In the genomic region with DNA sequence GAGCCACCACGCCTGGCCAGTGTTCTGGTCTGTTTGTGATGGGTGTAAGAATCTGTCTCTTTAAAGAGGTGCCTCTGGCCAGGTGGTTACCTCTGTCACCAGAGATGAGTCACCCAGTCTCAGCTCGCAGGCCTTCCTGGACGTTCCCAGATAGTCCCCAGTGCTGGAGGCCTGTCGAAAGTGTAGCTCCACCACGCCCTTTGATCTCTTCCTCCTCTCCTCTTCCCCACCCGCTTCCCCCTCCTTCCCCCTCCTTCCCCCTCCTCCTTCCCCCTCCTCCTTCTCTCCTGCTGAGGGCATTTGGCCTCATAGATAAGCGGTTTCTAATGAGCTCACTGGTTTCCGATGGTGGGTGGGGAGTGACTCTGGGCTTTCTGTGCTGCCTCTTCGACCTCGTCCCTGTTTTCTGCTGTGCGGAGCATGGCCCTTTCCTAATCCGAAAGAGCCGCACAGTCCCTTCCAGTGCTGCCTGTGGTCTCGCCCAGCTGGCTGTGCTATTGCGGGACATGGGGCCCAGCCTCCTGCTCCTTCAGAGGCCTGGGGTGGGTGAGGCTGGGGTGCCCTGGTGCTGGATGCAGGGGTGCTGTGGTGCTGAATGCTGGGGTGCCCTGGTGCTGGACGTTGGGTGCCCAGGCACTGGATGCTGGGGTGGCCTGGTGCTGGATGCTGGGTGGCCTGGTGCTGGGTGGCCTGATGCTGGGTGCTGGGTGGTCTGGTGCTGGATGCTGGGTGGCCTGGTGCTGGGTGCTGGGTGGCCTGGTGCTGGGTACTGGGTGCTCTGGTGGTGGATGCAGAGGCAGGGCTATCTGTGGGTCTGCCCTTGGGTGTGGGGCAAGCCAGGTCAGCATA, we compare ENCODE assay signal across 8 cellular contexts. TPM values are rescaled to one million over a fixed set of nuclear protein-coding genes. Genes with fewer than 3 reads are reported as not detected.
A peak's percentile ranks its signal among the peaks of the same experiment; 100 is the strongest.
DNase-seq lines count a peak whose midpoint lies in the region; ATAC-seq, FAIRE-seq and TF ChIP-seq lines count a peak whose summit lies in the region.

No MANE protein-coding gene starts in this region.

- peak; percentile 38 to 89 (median 48) for ATAC-seq in right lobe of liver
- ATAC-seq in HG03571 (IDR thresholded peaks at IDR 0.05; ENCODE audit: unreplicated experiment), result no peak

- peak overlapping the region; percentile 12 for H3K27ac Mint-ChIP-seq in astrocyte (ENCODE audit: unreplicated experiment)

- H3K9ac ChIP-seq in astrocyte (ENCODE audit: low read length), result peak overlapping the region; percentile 23

- WGBS in right lobe of liver (ENCODE audit: insufficient coverage, low coverage, low lambda C conversion rate, missing lambda C conversion rate), result 32% methylated on average over 11 of the region's 16 CpGs

- H3K36me3 Mint-ChIP-seq in astrocyte (ENCODE audit: low read depth, unreplicated experiment), result peaks cover 4% of the 10 kb centered on the region

- H3K4me3 Mint-ChIP-seq in astrocyte (ENCODE audit: unreplicated experiment), result peak overlapping the region; percentile 29

- peak; percentile 36 for DNase-seq in GM06990 (ENCODE audit: extremely low read depth, insufficient read length)
- peak; percentile 27 for DNase-seq in NCI-H146 treated with DMSO at 0.1 percent for 48 hours (lab: John Stamatoyannopoulos, UW; ENCODE audit: unreplicated experiment)
- DNase-seq in astrocyte (ENCODE audit: low read depth), result peak; percentile 33
- DNase-seq in right lobe of liver, result peak in 1 of 3 donors; percentile 63
- DNase-seq in 8988T, result no peak
- DNase-seq in effector CD4-positive, alpha-beta T cell, result no peak
- DNase-seq in vagina (ENCODE audit: extremely low spot score in 2 of 2), result no peak

- H3K36me3 ChIP-seq in GM06990 (ENCODE audit: control insufficient read depth, insufficient read depth, low read length) (peaks cover 17% of the 10 kb centered on the region), astrocyte (ENCODE audit: insufficient read depth, low read length) (no peaks in the 10 kb centered on the region), right lobe of liver (no peaks in the 10 kb centered on the region), vagina (no peaks in the 10 kb centered on the region)

- H3K79me2 ChIP-seq in astrocyte (ENCODE audit: insufficient read depth, low read length), result peaks cover 49% of the 10 kb centered on the region

- H3K27me3 ChIP-seq in GM06990 (replicated peaks; ENCODE audit: control insufficient read depth, insufficient read depth, low read length) (no peaks in the 10 kb centered on the region), astrocyte (ENCODE audit: insufficient read depth, low read length) (no peaks in the 10 kb centered on the region), right lobe of liver (no peaks in the 10 kb centered on the region), vagina (no peaks in the 10 kb centered on the region)

- H3K27ac ChIP-seq in astrocyte (ENCODE audit: low read depth, low read length) (no peak overlapping the region), right lobe of liver (no peak overlapping the region), vagina (no peak overlapping the region)

- no peaks in the 10 kb centered on the region for H3K9me3 Mint-ChIP-seq in astrocyte (ENCODE audit: unreplicated experiment)

- H3K4me2 ChIP-seq in astrocyte (ENCODE audit: low read length), result peak overlapping the region; percentile 41

- no peaks in the 10 kb centered on the region for H3K27me3 Mint-ChIP-seq in astrocyte (ENCODE audit: low read depth, unreplicated experiment)

- no peak for FAIRE-seq in astrocyte (lab: Jason Lieb, UNC)

- no peaks in the 10 kb centered on the region for H3K9me3 ChIP-seq in astrocyte (ENCODE audit: insufficient read depth, low read depth, low read length)
- no peaks in the 10 kb centered on the region for H3K9me3 ChIP-seq in right lobe of liver
- H3K9me3 ChIP-seq in vagina, result no peaks in the 10 kb centered on the region

- no peak for TF ChIP-seq POLR2A in right lobe of liver (IDR thresholded peaks at IDR 0.05)
- TF ChIP-seq POLR2A in vagina (IDR thresholded peaks at IDR 0.05), result no peak

- intact Hi-C loops in right lobe of liver (cut with DNase I) (loop anchor here in 1 of 2 donors (10.0 kb wide), 1 partner anchor 69 kb away; no protein-coding TSS in a partner anchor), vagina (cut with DNase I) (no loop called here)

- no peak overlapping the region for H2AFZ ChIP-seq in astrocyte (ENCODE audit: low read depth, low read length)

- no peak for TF ChIP-seq CTCF in GM06990 (IDR thresholded peaks at IDR 0.05; ENCODE audit: insufficient read depth, low read length, poor library complexity, severe bottlenecking)
- no peak for TF ChIP-seq CTCF in astrocyte (IDR thresholded peaks at IDR 0.05; ENCODE audit: insufficient read depth, low read depth, low read length)
- no peak for TF ChIP-seq CTCF in right lobe of liver (IDR thresholded peaks at IDR 0.05)
- TF ChIP-seq CTCF in vagina (IDR thresholded peaks at IDR 0.05), result no peak

- H3K4me3 ChIP-seq in GM06990 (replicated peaks; ENCODE audit: low read depth, low read length) (no peak overlapping the region), astrocyte (ENCODE audit: insufficient read depth, low read depth, low read length) (no peak overlapping the region), right lobe of liver (no peak overlapping the region), vagina (no peak overlapping the region)

- H3K4me1 Mint-ChIP-seq in astrocyte (ENCODE audit: low read depth, unreplicated experiment), result peaks cover 15% of the 10 kb centered on the region

- H4K20me1 ChIP-seq in astrocyte (ENCODE audit: insufficient read depth, low read length), result peaks cover 74% of the 10 kb centered on the region

- H3K4me1 ChIP-seq in astrocyte (ENCODE audit: insufficient read depth, low read length) (peaks cover 10% of the 10 kb centered on the region), right lobe of liver (peaks cover 0 to 9% (median 2%) of the 10 kb centered on the region in 4 donors), vagina (peaks cover 58% of the 10 kb centered on the region)

RNA-seq across cellular contexts. Expression of gene AGPAT3, which starts 19.2 kb away (rescaled TPM):
- total RNA-seq in astrocyte (34.7 and 35.6 TPM in 2 replicates), right lobe of liver (100 to 1,000 TPM in 2 of 6 experiments, 10 to 100 TPM in 4; 56.9 to 111 (median 95.3) TPM), vagina (34.4 TPM)

Comparison
In these comparisons a context has a peak if more than half of its experiments do, and no peak if none do; other contexts are left out.
1. DNase-seq: peak in GM06990 (single experiment), NCI-H146 treated with DMSO at 0.1 percent for 48 hours (single experiment) and astrocyte (single experiment); none in 8988T (single experiment), effector CD4-positive, alpha-beta T cell (single experiment) and vagina (0 of 2).